8 cellular contexts compared by ENCODE assay signal in the genomic region with DNA sequence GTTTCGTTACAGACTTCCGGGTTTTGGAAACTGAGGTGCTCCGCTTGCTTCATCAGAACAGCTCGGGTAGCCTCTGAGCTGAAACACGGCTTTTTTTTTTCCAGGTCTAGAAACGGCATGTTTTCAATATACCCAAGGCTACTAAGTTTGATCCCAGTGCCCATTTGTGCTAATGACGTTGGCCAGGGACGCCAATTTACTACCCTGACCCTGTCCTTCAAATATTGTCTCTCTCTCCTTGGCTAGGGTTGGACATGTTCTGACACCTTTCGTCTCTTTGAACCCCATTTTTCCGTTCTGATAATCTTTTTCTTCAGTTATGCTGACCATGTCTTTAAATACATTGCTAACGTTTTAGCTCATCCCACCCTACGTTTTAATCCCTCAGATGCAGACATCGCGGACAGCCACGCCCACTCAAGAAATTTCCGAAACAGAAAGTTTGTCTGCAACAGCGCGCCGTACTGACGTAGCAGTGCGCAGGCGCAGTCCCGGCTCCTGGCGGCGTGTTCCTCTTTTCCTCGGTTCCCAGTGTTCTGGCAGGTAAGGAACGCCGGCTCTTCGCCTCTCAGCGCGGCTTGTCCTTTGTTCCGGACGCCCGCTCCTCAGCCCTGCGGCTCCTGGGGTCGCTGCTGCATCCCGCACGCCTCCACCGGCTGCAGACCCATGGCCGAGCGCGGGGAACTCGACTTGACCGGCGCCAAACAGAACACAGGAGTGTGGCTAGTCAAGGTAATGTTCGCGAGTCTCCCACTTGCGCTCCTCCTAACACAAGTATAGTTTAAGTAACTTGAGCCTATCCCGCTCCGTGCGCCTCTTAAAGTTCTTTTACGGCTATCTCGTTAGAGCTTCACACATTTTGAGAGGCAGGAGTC.
DNase-seq lines count a peak whose midpoint lies in the region; ATAC-seq and TF ChIP-seq lines count a peak whose summit lies in the region.

A gene with protein sequence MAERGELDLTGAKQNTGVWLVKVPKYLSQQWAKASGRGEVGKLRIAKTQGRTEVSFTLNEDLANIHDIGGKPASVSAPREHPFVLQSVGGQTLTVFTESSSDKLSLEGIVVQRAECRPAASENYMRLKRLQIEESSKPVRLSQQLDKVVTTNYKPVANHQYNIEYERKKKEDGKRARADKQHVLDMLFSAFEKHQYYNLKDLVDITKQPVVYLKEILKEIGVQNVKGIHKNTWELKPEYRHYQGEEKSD (plus strand): TSS at position 521 of the 875 bp plus-strand sequence. CDS start 146 bp downstream, at position 667.

- H3K4me3 ChIP-seq in retinal pigment epithelial cell (ENCODE audit: low read length) = peak within 1 kb of the TSS; percentile 96

- ATAC-seq in GM18505 (IDR thresholded peaks at IDR 0.05; ENCODE audit: unreplicated experiment) (peak; percentile 72), HG02970 (IDR thresholded peaks at IDR 0.05; ENCODE audit: low FRiP score, unreplicated experiment) (peak; percentile 72), GM18519 (IDR thresholded peaks at IDR 0.05; ENCODE audit: low FRiP score, unreplicated experiment) (no peak)

- TF ChIP-seq CTCF in retinal pigment epithelial cell (conservative IDR thresholded peaks at IDR 0.05; ENCODE audit: low read depth, low read length) = no peak

- DNase-seq in NCI-H2081 (lab: John Stamatoyannopoulos, UW) (peak; percentile 76 to 77), T-helper 9 cell (peak; percentile 83), astrocyte of the hippocampus (ENCODE audit: low read depth, low spot score) (peak; percentile 96), hypothalamus (lab: John Stamatoyannopoulos, UW) (peak; percentile 31 to 96 (median 79)), retinal pigment epithelial cell (ENCODE audit: low read depth) (peak; percentile 71)

- peak; percentile 83 for TF ChIP-seq POLR2A in GM18505 (IDR thresholded peaks at IDR 0.05; ENCODE audit: borderline replicate concordance, extremely low read depth, insufficient read depth, insufficient read length)
